ENCODE assay signal across 1 cellular context in the genomic region with DNA sequence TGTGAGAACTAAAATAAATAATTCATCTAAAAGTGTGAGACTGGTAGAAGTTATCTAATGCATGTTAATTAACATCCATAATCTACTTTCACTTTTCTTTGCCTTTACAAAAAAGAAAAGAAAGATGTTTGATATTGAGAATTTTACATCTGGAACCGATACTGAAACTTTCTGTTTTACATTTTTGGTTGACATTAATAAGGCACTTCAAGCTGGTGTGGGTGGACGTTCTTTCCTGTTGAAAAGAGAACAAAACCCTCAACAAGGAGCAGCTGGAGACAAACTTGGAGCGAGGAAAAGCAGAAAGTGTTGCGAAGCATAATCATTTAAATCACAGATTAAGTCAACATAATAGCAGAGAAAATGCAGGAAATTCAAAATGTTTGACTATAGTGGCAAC.
TF ChIP-seq lines count a peak whose summit lies in the region.

No MANE protein-coding gene starts in this region.

TF ChIP-seq in GM12878, 131 proteins besides CTCF, POLR2A, EP300 and RAD21 (continued from another document):
- TF ChIP-seq PAX5 (IDR thresholded peaks at IDR 0.05; ENCODE audit: borderline replicate concordance, low read depth, low read length), result no peak
- TF ChIP-seq IKZF2 (IDR thresholded peaks at IDR 0.05), result peak; percentile 67 to 81; a peak in 3 of 4 replicates
- TF ChIP-seq, protein P1, sequence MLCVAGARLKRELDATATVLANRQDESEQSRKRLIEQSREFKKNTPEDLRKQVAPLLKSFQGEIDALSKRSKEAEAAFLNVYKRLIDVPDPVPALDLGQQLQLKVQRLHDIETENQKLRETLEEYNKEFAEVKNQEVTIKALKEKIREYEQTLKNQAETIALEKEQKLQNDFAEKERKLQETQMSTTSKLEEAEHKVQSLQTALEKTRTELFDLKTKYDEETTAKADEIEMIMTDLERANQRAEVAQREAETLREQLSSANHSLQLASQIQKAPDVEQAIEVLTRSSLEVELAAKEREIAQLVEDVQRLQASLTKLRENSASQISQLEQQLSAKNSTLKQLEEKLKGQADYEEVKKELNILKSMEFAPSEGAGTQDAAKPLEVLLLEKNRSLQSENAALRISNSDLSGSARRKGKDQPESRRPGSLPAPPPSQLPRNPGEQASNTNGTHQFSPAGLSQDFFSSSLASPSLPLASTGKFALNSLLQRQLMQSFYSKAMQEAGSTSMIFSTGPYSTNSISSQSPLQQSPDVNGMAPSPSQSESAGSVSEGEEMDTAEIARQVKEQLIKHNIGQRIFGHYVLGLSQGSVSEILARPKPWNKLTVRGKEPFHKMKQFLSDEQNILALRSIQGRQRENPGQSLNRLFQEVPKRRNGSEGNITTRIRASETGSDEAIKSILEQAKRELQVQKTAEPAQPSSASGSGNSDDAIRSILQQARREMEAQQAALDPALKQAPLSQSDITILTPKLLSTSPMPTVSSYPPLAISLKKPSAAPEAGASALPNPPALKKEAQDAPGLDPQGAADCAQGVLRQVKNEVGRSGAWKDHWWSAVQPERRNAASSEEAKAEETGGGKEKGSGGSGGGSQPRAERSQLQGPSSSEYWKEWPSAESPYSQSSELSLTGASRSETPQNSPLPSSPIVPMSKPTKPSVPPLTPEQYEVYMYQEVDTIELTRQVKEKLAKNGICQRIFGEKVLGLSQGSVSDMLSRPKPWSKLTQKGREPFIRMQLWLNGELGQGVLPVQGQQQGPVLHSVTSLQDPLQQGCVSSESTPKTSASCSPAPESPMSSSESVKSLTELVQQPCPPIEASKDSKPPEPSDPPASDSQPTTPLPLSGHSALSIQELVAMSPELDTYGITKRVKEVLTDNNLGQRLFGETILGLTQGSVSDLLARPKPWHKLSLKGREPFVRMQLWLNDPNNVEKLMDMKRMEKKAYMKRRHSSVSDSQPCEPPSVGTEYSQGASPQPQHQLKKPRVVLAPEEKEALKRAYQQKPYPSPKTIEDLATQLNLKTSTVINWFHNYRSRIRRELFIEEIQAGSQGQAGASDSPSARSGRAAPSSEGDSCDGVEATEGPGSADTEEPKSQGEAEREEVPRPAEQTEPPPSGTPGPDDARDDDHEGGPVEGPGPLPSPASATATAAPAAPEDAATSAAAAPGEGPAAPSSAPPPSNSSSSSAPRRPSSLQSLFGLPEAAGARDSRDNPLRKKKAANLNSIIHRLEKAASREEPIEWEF (IDR thresholded peaks at IDR 0.05; ENCODE audit: insufficient replicate concordance, low read depth, low read length), result peak; percentile 41
- TF ChIP-seq STAT3 (IDR thresholded peaks at IDR 0.05; ENCODE audit: low read depth, low read length), result no peak
- no peak for TF ChIP-seq TCF7 (IDR thresholded peaks at IDR 0.05; ENCODE audit: borderline replicate concordance)
- TF ChIP-seq ZNF384 (IDR thresholded peaks at IDR 0.05; ENCODE audit: borderline replicate concordance, low read depth, low read length), result 0 out of 2 replicates have a peak, but pooled peaks have one; percentile 10
- no peak for TF ChIP-seq RFX5 (IDR thresholded peaks at IDR 0.05; ENCODE audit: low read depth, low read length)
- no peak for TF ChIP-seq CHD2 (IDR thresholded peaks at IDR 0.05; ENCODE audit: borderline replicate concordance, low read depth, low read length)
- TF ChIP-seq KAT2A (conservative IDR thresholded peaks at IDR 0.05; ENCODE audit: control insufficient read depth, low read depth, low read length), result no peak
- no peak for TF ChIP-seq SUZ12 (IDR thresholded peaks at IDR 0.05; ENCODE audit: unreplicated experiment)
- TF ChIP-seq BCL11A (IDR thresholded peaks at IDR 0.05; ENCODE audit: low read depth, low read length), result peak; percentile 64
- TF ChIP-seq, protein P2, sequence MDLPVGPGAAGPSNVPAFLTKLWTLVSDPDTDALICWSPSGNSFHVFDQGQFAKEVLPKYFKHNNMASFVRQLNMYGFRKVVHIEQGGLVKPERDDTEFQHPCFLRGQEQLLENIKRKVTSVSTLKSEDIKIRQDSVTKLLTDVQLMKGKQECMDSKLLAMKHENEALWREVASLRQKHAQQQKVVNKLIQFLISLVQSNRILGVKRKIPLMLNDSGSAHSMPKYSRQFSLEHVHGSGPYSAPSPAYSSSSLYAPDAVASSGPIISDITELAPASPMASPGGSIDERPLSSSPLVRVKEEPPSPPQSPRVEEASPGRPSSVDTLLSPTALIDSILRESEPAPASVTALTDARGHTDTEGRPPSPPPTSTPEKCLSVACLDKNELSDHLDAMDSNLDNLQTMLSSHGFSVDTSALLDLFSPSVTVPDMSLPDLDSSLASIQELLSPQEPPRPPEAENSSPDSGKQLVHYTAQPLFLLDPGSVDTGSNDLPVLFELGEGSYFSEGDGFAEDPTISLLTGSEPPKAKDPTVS (IDR thresholded peaks at IDR 0.05; ENCODE audit: low read depth, low read length), result no peak
- peak; percentile 52; the same call in 1 of the 2 replicates for TF ChIP-seq RUNX3 (IDR thresholded peaks at IDR 0.05; ENCODE audit: low read length)
- peak; percentile 59 for TF ChIP-seq NFIC (IDR thresholded peaks at IDR 0.05; ENCODE audit: low read depth, low read length)
- TF ChIP-seq, protein P3, sequence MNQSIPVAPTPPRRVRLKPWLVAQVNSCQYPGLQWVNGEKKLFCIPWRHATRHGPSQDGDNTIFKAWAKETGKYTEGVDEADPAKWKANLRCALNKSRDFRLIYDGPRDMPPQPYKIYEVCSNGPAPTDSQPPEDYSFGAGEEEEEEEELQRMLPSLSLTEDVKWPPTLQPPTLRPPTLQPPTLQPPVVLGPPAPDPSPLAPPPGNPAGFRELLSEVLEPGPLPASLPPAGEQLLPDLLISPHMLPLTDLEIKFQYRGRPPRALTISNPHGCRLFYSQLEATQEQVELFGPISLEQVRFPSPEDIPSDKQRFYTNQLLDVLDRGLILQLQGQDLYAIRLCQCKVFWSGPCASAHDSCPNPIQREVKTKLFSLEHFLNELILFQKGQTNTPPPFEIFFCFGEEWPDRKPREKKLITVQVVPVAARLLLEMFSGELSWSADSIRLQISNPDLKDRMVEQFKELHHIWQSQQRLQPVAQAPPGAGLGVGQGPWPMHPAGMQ (IDR thresholded peaks at IDR 0.05; ENCODE audit: borderline replicate concordance), result no peak
- TF ChIP-seq, protein P4, sequence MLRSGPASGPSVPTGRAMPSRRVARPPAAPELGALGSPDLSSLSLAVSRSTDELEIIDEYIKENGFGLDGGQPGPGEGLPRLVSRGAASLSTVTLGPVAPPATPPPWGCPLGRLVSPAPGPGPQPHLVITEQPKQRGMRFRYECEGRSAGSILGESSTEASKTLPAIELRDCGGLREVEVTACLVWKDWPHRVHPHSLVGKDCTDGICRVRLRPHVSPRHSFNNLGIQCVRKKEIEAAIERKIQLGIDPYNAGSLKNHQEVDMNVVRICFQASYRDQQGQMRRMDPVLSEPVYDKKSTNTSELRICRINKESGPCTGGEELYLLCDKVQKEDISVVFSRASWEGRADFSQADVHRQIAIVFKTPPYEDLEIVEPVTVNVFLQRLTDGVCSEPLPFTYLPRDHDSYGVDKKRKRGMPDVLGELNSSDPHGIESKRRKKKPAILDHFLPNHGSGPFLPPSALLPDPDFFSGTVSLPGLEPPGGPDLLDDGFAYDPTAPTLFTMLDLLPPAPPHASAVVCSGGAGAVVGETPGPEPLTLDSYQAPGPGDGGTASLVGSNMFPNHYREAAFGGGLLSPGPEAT (IDR thresholded peaks at IDR 0.05; ENCODE audit: low read depth), result peak; percentile 50; the same call in 1 of the 2 replicates
- TF ChIP-seq EGR1 (IDR thresholded peaks at IDR 0.05; ENCODE audit: borderline replicate concordance in 1 of 2, low read depth in 2 of 2, low read length in 2 of 2), result no peak; a peak in 1 of 3 replicates
- 0 out of 2 replicates have a peak, but pooled peaks have one; percentile 38 for TF ChIP-seq TCF12 (IDR thresholded peaks at IDR 0.05; ENCODE audit: low read depth, low read length)
- TF ChIP-seq NR2F1 (conservative IDR thresholded peaks at IDR 0.05), result no peak
- TF ChIP-seq KLF5 (IDR thresholded peaks at IDR 0.05; ENCODE audit: partially characterized antibody), result no peak
- TF ChIP-seq RCOR1 (conservative IDR thresholded peaks at IDR 0.05; ENCODE audit: low read depth, low read length), result no peak
- TF ChIP-seq, protein P5, sequence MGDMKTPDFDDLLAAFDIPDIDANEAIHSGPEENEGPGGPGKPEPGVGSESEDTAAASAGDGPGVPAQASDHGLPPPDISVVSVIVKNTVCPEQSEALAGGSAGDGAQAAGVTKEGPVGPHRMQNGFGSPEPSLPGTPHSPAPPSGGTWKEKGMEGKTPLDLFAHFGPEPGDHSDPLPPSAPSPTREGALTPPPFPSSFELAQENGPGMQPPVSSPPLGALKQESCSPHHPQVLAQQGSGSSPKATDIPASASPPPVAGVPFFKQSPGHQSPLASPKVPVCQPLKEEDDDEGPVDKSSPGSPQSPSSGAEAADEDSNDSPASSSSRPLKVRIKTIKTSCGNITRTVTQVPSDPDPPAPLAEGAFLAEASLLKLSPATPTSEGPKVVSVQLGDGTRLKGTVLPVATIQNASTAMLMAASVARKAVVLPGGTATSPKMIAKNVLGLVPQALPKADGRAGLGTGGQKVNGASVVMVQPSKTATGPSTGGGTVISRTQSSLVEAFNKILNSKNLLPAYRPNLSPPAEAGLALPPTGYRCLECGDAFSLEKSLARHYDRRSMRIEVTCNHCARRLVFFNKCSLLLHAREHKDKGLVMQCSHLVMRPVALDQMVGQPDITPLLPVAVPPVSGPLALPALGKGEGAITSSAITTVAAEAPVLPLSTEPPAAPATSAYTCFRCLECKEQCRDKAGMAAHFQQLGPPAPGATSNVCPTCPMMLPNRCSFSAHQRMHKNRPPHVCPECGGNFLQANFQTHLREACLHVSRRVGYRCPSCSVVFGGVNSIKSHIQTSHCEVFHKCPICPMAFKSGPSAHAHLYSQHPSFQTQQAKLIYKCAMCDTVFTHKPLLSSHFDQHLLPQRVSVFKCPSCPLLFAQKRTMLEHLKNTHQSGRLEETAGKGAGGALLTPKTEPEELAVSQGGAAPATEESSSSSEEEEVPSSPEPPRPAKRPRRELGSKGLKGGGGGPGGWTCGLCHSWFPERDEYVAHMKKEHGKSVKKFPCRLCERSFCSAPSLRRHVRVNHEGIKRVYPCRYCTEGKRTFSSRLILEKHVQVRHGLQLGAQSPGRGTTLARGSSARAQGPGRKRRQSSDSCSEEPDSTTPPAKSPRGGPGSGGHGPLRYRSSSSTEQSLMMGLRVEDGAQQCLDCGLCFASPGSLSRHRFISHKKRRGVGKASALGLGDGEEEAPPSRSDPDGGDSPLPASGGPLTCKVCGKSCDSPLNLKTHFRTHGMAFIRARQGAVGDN (IDR thresholded peaks at IDR 0.05), result no peak
- no peak; the same call in 1 of the 2 replicates for TF ChIP-seq DPF2 (IDR thresholded peaks at IDR 0.05)
- no peak for TF ChIP-seq TBL1XR1 (IDR thresholded peaks at IDR 0.05; ENCODE audit: low read depth, low read length)
- no peak for TF ChIP-seq SPI1 (IDR thresholded peaks at IDR 0.05; ENCODE audit: borderline replicate concordance, insufficient read depth, low read depth, low read length)
- peak; percentile 61; the same call in 1 of the 2 replicates for TF ChIP-seq EED (IDR thresholded peaks at IDR 0.05; ENCODE audit: low read depth)
- TF ChIP-seq CBX5 (IDR thresholded peaks at IDR 0.05; ENCODE audit: low read depth), result no peak
- no peak for TF ChIP-seq NR2C1 (IDR thresholded peaks at IDR 0.05)
- TF ChIP-seq SP1 (IDR thresholded peaks at IDR 0.05; ENCODE audit: low read depth, low read length), result no peak
- TF ChIP-seq, protein P6, sequence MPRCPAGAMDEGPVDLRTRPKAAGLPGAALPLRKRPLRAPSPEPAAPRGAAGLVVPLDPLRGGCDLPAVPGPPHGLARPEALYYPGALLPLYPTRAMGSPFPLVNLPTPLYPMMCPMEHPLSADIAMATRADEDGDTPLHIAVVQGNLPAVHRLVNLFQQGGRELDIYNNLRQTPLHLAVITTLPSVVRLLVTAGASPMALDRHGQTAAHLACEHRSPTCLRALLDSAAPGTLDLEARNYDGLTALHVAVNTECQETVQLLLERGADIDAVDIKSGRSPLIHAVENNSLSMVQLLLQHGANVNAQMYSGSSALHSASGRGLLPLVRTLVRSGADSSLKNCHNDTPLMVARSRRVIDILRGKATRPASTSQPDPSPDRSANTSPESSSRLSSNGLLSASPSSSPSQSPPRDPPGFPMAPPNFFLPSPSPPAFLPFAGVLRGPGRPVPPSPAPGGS (IDR thresholded peaks at IDR 0.05; ENCODE audit: borderline replicate concordance, insufficient read depth, low read depth, low read length, poor library complexity, severe bottlenecking), result no peak
